1 cellular context compared by ENCODE assay signal in the genomic region with DNA sequence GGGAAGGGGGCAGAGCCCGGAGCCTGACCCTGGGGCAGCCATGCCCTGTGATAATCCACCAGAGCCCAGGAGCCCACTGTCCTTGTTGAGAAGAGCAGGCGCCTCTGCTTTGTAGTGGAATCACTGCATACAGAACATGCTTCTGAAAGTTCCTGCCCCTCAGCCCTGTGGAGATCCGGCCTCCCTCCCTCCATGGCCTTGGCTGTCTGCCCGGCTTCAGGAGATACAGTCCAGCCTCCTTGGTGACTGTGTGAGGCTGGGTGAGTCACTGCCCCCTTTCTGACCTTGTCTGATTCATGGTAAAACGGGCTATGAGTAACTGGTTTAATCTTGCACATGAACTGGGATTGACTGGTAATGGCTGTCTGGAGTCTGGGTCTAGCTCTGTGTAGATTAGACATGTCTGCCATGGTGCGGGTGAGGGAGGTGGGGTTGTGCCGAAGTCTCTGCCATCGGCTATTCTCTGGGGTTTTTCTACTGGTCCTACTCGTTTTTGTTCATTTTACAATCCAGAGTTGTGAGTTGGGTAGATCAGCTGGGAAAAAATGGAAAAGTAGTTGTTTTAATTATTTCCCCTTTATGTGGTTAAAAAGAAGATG.
TF ChIP-seq lines count a peak whose summit lies in the region.
"Not testable (repeated sequence)": the region's sequence is repeated elsewhere in the genome, so short reads cannot be mapped to it uniquely, and the experiment has no call there.

No MANE protein-coding gene starts in this region.

TF ChIP-seq in HepG2, 621 proteins besides CTCF, POLR2A, EP300 and RAD21 (continued from another document and continues in another):
- TF ChIP-seq HIC2 (CRISPR knock-in tag; IDR thresholded peaks at IDR 0.05; ENCODE audit: low read depth), result peak; percentile 37; the same call in 1 of the 2 replicates
- peak; percentile 58; the same call in 1 of the 2 replicates for TF ChIP-seq MEF2D (CRISPR knock-in tag; IDR thresholded peaks at IDR 0.05)
- peak; percentile 19; the same call in 1 of the 2 replicates for TF ChIP-seq ZNF205 (CRISPR knock-in tag; IDR thresholded peaks at IDR 0.05)
- TF ChIP-seq FOXP1 (IDR thresholded peaks at IDR 0.05); SOX6 (IDR thresholded peaks at IDR 0.05); CREB1 (CRISPR knock-in tag; IDR thresholded peaks at IDR 0.05): not testable (repeated sequence)
- peak; percentile 48 for TF ChIP-seq FOXP1 (CRISPR knock-in tag; IDR thresholded peaks at IDR 0.05)
- peak; percentile 86 for TF ChIP-seq ARID5B (CRISPR knock-in tag; IDR thresholded peaks at IDR 0.05)
- peak; percentile 62; the same call in 1 of the 2 replicates for TF ChIP-seq JUND (CRISPR knock-in tag; IDR thresholded peaks at IDR 0.05)
- TF ChIP-seq, protein P1, sequence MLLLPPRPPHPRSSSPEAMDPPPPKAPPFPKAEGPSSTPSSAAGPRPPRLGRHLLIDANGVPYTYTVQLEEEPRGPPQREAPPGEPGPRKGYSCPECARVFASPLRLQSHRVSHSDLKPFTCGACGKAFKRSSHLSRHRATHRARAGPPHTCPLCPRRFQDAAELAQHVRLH (CRISPR knock-in tag; IDR thresholded peaks at IDR 0.05; ENCODE audit: borderline replicate concordance, low read depth), result 0 out of 2 replicates have a peak, but pooled peaks have one; percentile 51
- TF ChIP-seq FOXA3 (CRISPR knock-in tag; IDR thresholded peaks at IDR 0.05), result peak; percentile 56
- TF ChIP-seq, protein P2, sequence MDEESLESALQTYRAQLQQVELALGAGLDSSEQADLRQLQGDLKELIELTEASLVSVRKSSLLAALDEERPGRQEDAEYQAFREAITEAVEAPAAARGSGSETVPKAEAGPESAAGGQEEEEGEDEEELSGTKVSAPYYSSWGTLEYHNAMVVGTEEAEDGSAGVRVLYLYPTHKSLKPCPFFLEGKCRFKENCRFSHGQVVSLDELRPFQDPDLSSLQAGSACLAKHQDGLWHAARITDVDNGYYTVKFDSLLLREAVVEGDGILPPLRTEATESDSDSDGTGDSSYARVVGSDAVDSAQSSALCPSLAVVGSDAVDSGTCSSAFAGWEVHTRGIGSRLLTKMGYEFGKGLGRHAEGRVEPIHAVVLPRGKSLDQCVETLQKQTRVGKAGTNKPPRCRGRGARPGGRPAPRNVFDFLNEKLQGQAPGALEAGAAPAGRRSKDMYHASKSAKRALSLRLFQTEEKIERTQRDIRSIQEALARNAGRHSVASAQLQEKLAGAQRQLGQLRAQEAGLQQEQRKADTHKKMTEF (CRISPR knock-in tag; IDR thresholded peaks at IDR 0.05), result peak; percentile 68; the same call in 1 of the 2 replicates
- TF ChIP-seq PPARG (CRISPR knock-in tag; conservative IDR thresholded peaks at IDR 0.05), result 0 out of 2 replicates have a peak, but pooled peaks have one; percentile 17
- TF ChIP-seq HDAC1 (CRISPR knock-in tag; IDR thresholded peaks at IDR 0.05), result peak; percentile 45; the same call in 1 of the 2 replicates
- peak in 1 of 2 experiments; percentile 46; a peak in 1 of 4 replicates for TF ChIP-seq KLF16 (CRISPR knock-in tag; IDR thresholded peaks at IDR 0.05)
- peak; percentile 68; the same call in 1 of the 2 replicates for TF ChIP-seq HOMEZ (CRISPR knock-in tag; IDR thresholded peaks at IDR 0.05; ENCODE audit: low read depth)
- 0 out of 2 replicates have a peak, but pooled peaks have one; percentile 28 for TF ChIP-seq HMG20B (CRISPR knock-in tag; conservative IDR thresholded peaks at IDR 0.05)
- 0 out of 2 replicates have a peak, but pooled peaks have one; percentile 39 for TF ChIP-seq SOX6 (CRISPR knock-in tag; IDR thresholded peaks at IDR 0.05)
- TF ChIP-seq ELF3 (CRISPR knock-in tag; IDR thresholded peaks at IDR 0.05), result peak; percentile 67
- 0 out of 4 replicates have a peak, but pooled peaks of 1 of the 2 experiments have one; percentile 17 for TF ChIP-seq ATF4 (CRISPR knock-in tag; IDR thresholded peaks at IDR 0.05)
- peak; percentile 48; the same call in 1 of the 2 replicates for TF ChIP-seq POLR2G (IDR thresholded peaks at IDR 0.05; ENCODE audit: low read depth, low read length)
- peak; percentile 50; the same call in 1 of the 2 replicates for TF ChIP-seq SPEN (CRISPR knock-in tag; IDR thresholded peaks at IDR 0.05; ENCODE audit: low read depth)
- TF ChIP-seq ZFP1 (CRISPR knock-in tag; IDR thresholded peaks at IDR 0.05), result 0 out of 2 replicates have a peak, but pooled peaks have one; percentile 32
- TF ChIP-seq PITX1 (CRISPR knock-in tag; IDR thresholded peaks at IDR 0.05), result 0 out of 2 replicates have a peak, but pooled peaks have one; percentile 23
- TF ChIP-seq CREB1 (IDR thresholded peaks at IDR 0.05), result peak; percentile 41; the same call in 1 of the 2 replicates
- TF ChIP-seq NR2F1 (CRISPR knock-in tag; IDR thresholded peaks at IDR 0.05), result peak; percentile 23 to 84; a peak in 2 of 4 replicates
- TF ChIP-seq ETV5 (CRISPR knock-in tag; IDR thresholded peaks at IDR 0.05; ENCODE audit: borderline replicate concordance), result peak; percentile 93
- TF ChIP-seq FOSL2 (CRISPR knock-in tag; IDR thresholded peaks at IDR 0.05), result peak; percentile 94
- peak; percentile 61 for TF ChIP-seq SALL1 (CRISPR knock-in tag; IDR thresholded peaks at IDR 0.05)
- TF ChIP-seq HMG20A (CRISPR knock-in tag; IDR thresholded peaks at IDR 0.05; ENCODE audit: borderline replicate concordance), result peak; percentile 77; the same call in 1 of the 2 replicates
- TF ChIP-seq ZNF350 (CRISPR knock-in tag; IDR thresholded peaks at IDR 0.05; ENCODE audit: borderline replicate concordance, low read depth), result peak; percentile 34; the same call in 1 of the 2 replicates
- TF ChIP-seq, protein P3, sequence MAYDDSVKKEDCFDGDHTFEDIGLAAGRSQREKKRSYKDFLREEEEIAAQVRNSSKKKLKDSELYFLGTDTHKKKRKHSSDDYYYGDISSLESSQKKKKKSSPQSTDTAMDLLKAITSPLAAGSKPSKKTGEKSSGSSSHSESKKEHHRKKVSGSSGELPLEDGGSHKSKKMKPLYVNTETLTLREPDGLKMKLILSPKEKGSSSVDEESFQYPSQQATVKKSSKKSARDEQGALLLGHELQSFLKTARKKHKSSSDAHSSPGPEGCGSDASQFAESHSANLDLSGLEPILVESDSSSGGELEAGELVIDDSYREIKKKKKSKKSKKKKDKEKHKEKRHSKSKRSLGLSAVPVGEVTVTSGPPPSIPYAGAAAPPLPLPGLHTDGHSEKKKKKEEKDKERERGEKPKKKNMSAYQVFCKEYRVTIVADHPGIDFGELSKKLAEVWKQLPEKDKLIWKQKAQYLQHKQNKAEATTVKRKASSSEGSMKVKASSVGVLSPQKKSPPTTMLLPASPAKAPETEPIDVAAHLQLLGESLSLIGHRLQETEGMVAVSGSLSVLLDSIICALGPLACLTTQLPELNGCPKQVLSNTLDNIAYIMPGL (CRISPR knock-in tag; IDR thresholded peaks at IDR 0.05; ENCODE audit: borderline replicate concordance in 1 of 2, low read depth in 1 of 2), result peak in 1 of 2 experiments; percentile 53; a peak in 1 of 4 replicates
- 0 out of 2 replicates have a peak, but pooled peaks have one; percentile 25 for TF ChIP-seq SMAD3 (CRISPR knock-in tag; IDR thresholded peaks at IDR 0.05)
- TF ChIP-seq ZNF766 (CRISPR knock-in tag; IDR thresholded peaks at IDR 0.05; ENCODE audit: borderline replicate concordance), result 0 out of 2 replicates have a peak, but pooled peaks have one; percentile 42
- TF ChIP-seq, protein P4, sequence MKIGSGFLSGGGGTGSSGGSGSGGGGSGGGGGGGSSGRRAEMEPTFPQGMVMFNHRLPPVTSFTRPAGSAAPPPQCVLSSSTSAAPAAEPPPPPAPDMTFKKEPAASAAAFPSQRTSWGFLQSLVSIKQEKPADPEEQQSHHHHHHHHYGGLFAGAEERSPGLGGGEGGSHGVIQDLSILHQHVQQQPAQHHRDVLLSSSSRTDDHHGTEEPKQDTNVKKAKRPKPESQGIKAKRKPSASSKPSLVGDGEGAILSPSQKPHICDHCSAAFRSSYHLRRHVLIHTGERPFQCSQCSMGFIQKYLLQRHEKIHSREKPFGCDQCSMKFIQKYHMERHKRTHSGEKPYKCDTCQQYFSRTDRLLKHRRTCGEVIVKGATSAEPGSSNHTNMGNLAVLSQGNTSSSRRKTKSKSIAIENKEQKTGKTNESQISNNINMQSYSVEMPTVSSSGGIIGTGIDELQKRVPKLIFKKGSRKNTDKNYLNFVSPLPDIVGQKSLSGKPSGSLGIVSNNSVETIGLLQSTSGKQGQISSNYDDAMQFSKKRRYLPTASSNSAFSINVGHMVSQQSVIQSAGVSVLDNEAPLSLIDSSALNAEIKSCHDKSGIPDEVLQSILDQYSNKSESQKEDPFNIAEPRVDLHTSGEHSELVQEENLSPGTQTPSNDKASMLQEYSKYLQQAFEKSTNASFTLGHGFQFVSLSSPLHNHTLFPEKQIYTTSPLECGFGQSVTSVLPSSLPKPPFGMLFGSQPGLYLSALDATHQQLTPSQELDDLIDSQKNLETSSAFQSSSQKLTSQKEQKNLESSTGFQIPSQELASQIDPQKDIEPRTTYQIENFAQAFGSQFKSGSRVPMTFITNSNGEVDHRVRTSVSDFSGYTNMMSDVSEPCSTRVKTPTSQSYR (CRISPR knock-in tag; IDR thresholded peaks at IDR 0.05; ENCODE audit: borderline replicate concordance), result 0 out of 2 replicates have a peak, but pooled peaks have one; percentile 21
- peak; percentile 78; the same call in 1 of the 2 replicates for TF ChIP-seq ZBTB7B (CRISPR knock-in tag; IDR thresholded peaks at IDR 0.05)
- peak; percentile 66 for TF ChIP-seq ATF3 (CRISPR knock-in tag; IDR thresholded peaks at IDR 0.05)
- TF ChIP-seq PHF21A (CRISPR knock-in tag; IDR thresholded peaks at IDR 0.05), result peak; percentile 48; the same call in 1 of the 2 replicates
- TF ChIP-seq SKI (IDR thresholded peaks at IDR 0.05; ENCODE audit: partially characterized antibody), result peak; percentile 98
